8 cellular contexts compared by ENCODE assay signal in the genomic region with DNA sequence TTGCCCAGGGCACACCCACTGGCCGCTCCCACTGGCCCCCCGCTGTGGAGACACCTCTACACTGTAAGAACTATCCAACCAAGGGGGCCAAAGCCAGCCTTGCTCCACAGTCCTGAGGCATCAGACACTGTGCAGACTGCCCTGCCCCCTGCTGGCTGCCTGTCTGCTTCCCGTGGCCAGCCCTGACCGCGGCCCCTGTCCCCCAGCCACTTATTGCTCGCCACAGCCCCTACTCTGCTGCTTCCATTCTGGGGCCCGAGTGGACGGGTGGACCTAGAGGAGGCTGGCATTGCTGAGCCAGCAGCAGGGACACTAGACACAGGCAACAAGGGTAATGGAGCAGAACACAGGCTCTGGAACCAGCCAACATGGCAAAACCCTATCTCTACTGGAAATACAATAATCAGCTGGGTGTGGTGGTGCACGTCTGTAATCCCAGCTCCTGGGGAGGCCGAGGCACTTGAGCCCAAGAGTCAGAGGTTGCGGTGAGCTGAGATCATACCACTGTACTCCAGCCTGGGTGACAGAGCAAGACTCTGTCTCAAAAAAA. TPM values are rescaled to one million over a fixed set of nuclear protein-coding genes. Genes with fewer than 3 reads are reported as not detected.
DNase-seq lines count a peak whose midpoint lies in the region; ATAC-seq and TF ChIP-seq lines count a peak whose summit lies in the region.

No MANE protein-coding gene starts in this region.

- no peak overlapping the region for H3K4me3 Mint-ChIP-seq in natural killer cell treated with Interleukin-12 subunit alpha and Interleukin-12 subunit beta and Interleukin-15 and Interleukin-18, amount 100 ng/mL, for 72 hours

- no peaks in the 10 kb centered on the region for H3K9me3 ChIP-seq in upper lobe of left lung

- no peaks in the 10 kb centered on the region for H3K27me3 ChIP-seq in upper lobe of left lung

- H3K9me3 Mint-ChIP-seq in natural killer cell treated with Interleukin-12 subunit alpha and Interleukin-12 subunit beta and Interleukin-15 and Interleukin-18, amount 100 ng/mL, for 72 hours, result no peaks in the 10 kb centered on the region

- no peaks in the 10 kb centered on the region for H3K36me3 Mint-ChIP-seq in natural killer cell treated with Interleukin-12 subunit alpha and Interleukin-12 subunit beta and Interleukin-15 and Interleukin-18, amount 100 ng/mL, for 72 hours

- peak; percentile 34 for DNase-seq in GDM1 (lab: John Stamatoyannopoulos, UW)
- DNase-seq in activated CD4-positive, alpha-beta T cell treated with anti-CD3 and anti-CD28 coated beads for 48 hours, result peak; percentile 71
- peak; percentile 41 for DNase-seq in epithelial cell of esophagus (ENCODE audit: low read depth)
- no peak for DNase-seq in natural killer cell treated with Interleukin-12 subunit alpha and Interleukin-12 subunit beta and Interleukin-15 and Interleukin-18, amount 100 ng/mL, for 72 hours (ENCODE audit: low spot score)
- DNase-seq in upper lobe of left lung, result peak; percentile 72 to 83

- H3K4me1 Mint-ChIP-seq in natural killer cell treated with Interleukin-12 subunit alpha and Interleukin-12 subunit beta and Interleukin-15 and Interleukin-18, amount 100 ng/mL, for 72 hours (ENCODE audit: low read depth in 2 of 2), result peaks cover 0 to 6% of the 10 kb centered on the region in 2 donors

- ATAC-seq in HG03432 (IDR thresholded peaks at IDR 0.05; ENCODE audit: unreplicated experiment) (peak; percentile 47), upper lobe of left lung (ENCODE audit: low FRiP score in 2 of 2) (peak; percentile 61 to 76), GM18520 (IDR thresholded peaks at IDR 0.05; ENCODE audit: unreplicated experiment) (no peak), GM21825 (IDR thresholded peaks at IDR 0.05; ENCODE audit: unreplicated experiment) (no peak)
- peak; percentile 77 to 81 for ATAC-seq in natural killer cell treated with Interleukin-12 subunit alpha and Interleukin-12 subunit beta and Interleukin-15 and Interleukin-18, amount 100 ng/mL, for 72 hours

- H3K36me3 ChIP-seq in upper lobe of left lung, result no peaks in the 10 kb centered on the region

- peaks cover 5 to 16% of the 10 kb centered on the region in 2 donors for H3K27me3 Mint-ChIP-seq in natural killer cell treated with Interleukin-12 subunit alpha and Interleukin-12 subunit beta and Interleukin-15 and Interleukin-18, amount 100 ng/mL, for 72 hours

- peak; percentile 46 for TF ChIP-seq CTCF in epithelial cell of esophagus (IDR thresholded peaks at IDR 0.05; ENCODE audit: insufficient read depth, low read depth, low read length, missing control alignments)
- TF ChIP-seq CTCF in upper lobe of left lung (IDR thresholded peaks at IDR 0.05), result peak; percentile 56 to 75 (median 68)

- no peak for TF ChIP-seq POLR2A in upper lobe of left lung (IDR thresholded peaks at IDR 0.05)

- TF ChIP-seq EP300 in upper lobe of left lung (IDR thresholded peaks at IDR 0.05), result no peak

- no peak overlapping the region for H3K4me3 ChIP-seq in epithelial cell of esophagus (ENCODE audit: low read length)
- peak overlapping the region in 1 of 4 donors; percentile 12 for H3K4me3 ChIP-seq in upper lobe of left lung

- WGBS in upper lobe of left lung, 2 donors, result 41 to 44% methylated on average over 9 to 11 of the region's 11 CpGs

- peaks cover 4 to 8% (median 6%) of the 10 kb centered on the region in 4 donors for H3K4me1 ChIP-seq in upper lobe of left lung

- H3K27ac Mint-ChIP-seq in natural killer cell treated with Interleukin-12 subunit alpha and Interleukin-12 subunit beta and Interleukin-15 and Interleukin-18, amount 100 ng/mL, for 72 hours, result no peak overlapping the region

- no peak overlapping the region for H3K27ac ChIP-seq in upper lobe of left lung

RNA-seq across cellular contexts. Expression of a gene that starts 19.7 kb away (rescaled TPM):
- 1 to 10 TPM; 7.0 to 8.5 TPM for total RNA-seq in natural killer cell treated with Interleukin-12 subunit alpha and Interleukin-12 subunit beta and Interleukin-15 and Interleukin-18, amount 100 ng/mL, for 72 hours
- 10 to 100 TPM in 5 of 6 donors, 1 to 10 TPM in 1; 4.0 to 13.6 (median 10.4) TPM for total RNA-seq in upper lobe of left lung

Comparison
In these comparisons a context has a peak if more than half of its experiments do, and no peak if none do; other contexts are left out.
1. ATAC-seq: peak in HG03432 (single experiment), natural killer cell treated with Interleukin-12 subunit alpha and Interleukin-12 subunit beta and Interleukin-15 and Interleukin-18, amount 100 ng/mL, for 72 hours (2 of 2) and upper lobe of left lung (2 of 2); none in GM18520 (single experiment) and GM21825 (single experiment).